In genomic region chr12:83476006-83476405, GRCh38 we compare ENCODE assay signal across 33 cellular contexts.
"Had no signal": no experiment of that assay in that cellular context is flagged by ENCODE, and none has a peak within 500 bp of the region (broad histone marks: within the 10 kb centered on the region; RNA-seq: fewer than 3 reads in every experiment).

No MANE protein-coding gene starts in this region.

- H3K9me3 ChIP-seq: esophagus squamous epithelium had no signal

- H3K4me1 ChIP-seq: esophagus squamous epithelium had no signal

- ATAC-seq: activated CD4-positive, alpha-beta T cell treated with anti-CD3 and anti-CD28 coated beads for 36 hours; activated CD8-positive, alpha-beta memory T cell treated with anti-CD3 and anti-CD28 coated beads, Interleukin-2, amount 10 ng/mL, durations not matched to agents 7 days and 5 days; activated CD8-positive, alpha-beta T cell treated with anti-CD3 and anti-CD28 coated beads, Interleukin-2, amount 10 ng/mL, durations not matched to agents 7 days and 5 days; activated T-cell treated with anti-CD3 and anti-CD28 coated beads, Interleukin-2, amount 50 U/mL, for 4 hours; activated T-helper 17 cell treated with anti-CD3 and anti-CD28 coated beads, Interleukin-2, amount 50 U/mL, for 72 hours; T-helper 17 cell had no signal

- H3K4me3 ChIP-seq: esophagus squamous epithelium had no signal

- DNase-seq: activated CD4-positive, alpha-beta memory T cell treated with anti-CD3 and anti-CD28 coated beads for 36 hours; activated CD4-positive, alpha-beta T cell treated with anti-CD3 and anti-CD28 coated beads for 36 hours; activated CD4-positive, alpha-beta T cell treated with anti-CD3 and anti-CD28 coated beads, Interleukin-2, amount 10 ng/mL, durations not matched to agents 24 days and 14 days; activated CD4-positive, CD25-positive, alpha-beta regulatory T cell; activated CD4-positive, CD25-positive, alpha-beta regulatory T cell treated with anti-CD3 and anti-CD28 coated beads, Interleukin-2, amount 50 U/mL, for 72 hours; activated CD8-positive, alpha-beta memory T cell treated with anti-CD3 and anti-CD28 coated beads, Interleukin-2, amount 10 ng/mL, durations not matched to agents 7 days and 5 days; activated CD8-positive, alpha-beta memory T cell treated with anti-CD3 and anti-CD28 coated beads, Interleukin-2, amount 50 U/mL, for 48 hours; activated CD8-positive, alpha-beta T cell treated with anti-CD3 and anti-CD28 coated beads, Interleukin-2, amount 10 ng/mL, durations not matched to agents 7 days and 5 days; activated effector memory CD4-positive, alpha-beta T cell treated with Interleukin-2 at 50 U/mL for 16 hours; activated gamma-delta T cell treated with Interleukin-2 at 50 U/mL for 16 hours; activated naive CD4-positive, alpha-beta T cell treated with anti-CD3 and anti-CD28 coated beads, Interleukin-2, amount 50 U/mL, for 16 hours; activated naive CD4-positive, alpha-beta T cell treated with Interleukin-2 at 50 U/mL for 16 hours; activated T-cell treated with anti-CD3 and anti-CD28 coated beads for 4 hours; activated T-cell treated with anti-CD3 and anti-CD28 coated beads, Interleukin-2, amount 50 U/mL, for 4 hours; amniotic stem cell; anterior cingulate cortex; brain microvascular endothelial cell; caudate nucleus; cortex of kidney; effector CD8-positive, alpha-beta T cell; esophagus squamous epithelium; head of caudate nucleus; T-helper 1 cell; T-helper 17 cell; T1000 had no signal

- H3K27ac ChIP-seq: brain microvascular endothelial cell, epithelial cell of prostate, esophagus squamous epithelium had no signal

- H3K36me3 ChIP-seq: brain microvascular endothelial cell, esophagus squamous epithelium had no signal

- FAIRE-seq: astrocyte, bronchial epithelial cell, colon, endometrium, endothelial cell of umbilical vein, frontal cortex had no signal

- H3K27me3 ChIP-seq: brain microvascular endothelial cell, esophagus squamous epithelium had no signal
